13 cellular contexts compared by ENCODE assay signal in the genomic region with DNA sequence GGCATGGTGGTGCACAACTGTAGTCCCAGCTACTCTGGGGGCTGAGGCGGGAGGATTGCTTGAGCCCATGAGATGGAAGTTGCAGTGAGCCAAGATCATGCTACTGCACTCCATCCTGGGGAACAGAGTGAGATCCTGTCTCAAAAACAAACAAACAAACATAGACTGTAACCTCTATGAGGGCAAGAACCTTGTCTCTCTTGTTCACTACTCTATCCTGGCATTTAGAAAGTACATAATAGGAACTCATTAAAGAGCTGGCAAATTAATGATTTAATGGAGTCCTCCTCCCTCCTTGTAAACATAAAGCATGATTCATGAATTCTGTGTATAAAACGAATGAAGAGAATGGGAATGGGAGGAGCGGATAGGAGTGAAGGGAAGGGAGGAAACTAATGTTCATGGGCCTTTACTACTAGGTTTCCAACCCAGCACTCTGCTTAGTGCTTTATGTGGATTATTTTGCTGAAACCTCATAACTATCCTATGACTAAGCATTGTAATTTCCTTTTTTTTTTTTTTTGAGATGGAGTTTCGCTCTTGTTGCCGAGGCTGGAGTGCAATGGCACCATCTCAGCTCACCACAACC. TPM values are rescaled to one million over a fixed set of nuclear protein-coding genes. Genes with fewer than 3 reads are reported as not detected.
DNase-seq lines count a peak whose midpoint lies in the region; ATAC-seq and TF ChIP-seq lines count a peak whose summit lies in the region.
"Had no signal": no experiment of that assay in that cellular context is flagged by ENCODE, and none has a peak within 500 bp of the region (broad histone marks: within the 10 kb centered on the region; RNA-seq: fewer than 3 reads in every experiment).

No MANE protein-coding gene starts in this region.

- peak overlapping the region; percentile 15 for H3K27ac ChIP-seq in GM23248
- peak overlapping the region; percentile 82 for H3K27ac ChIP-seq in WERI-Rb-1

- H3K4me3 ChIP-seq in GM23248 (no peak overlapping the region), WERI-Rb-1 (ENCODE audit: low read depth, low read length) (no peak overlapping the region; the same call in 1 of the 2 replicates), fibroblast of villous mesenchyme (ENCODE audit: low read depth, low read length) (no peak overlapping the region), skeletal muscle satellite cell (ENCODE audit: low read length) (no peak overlapping the region)

- peak overlapping the region; percentile 32 for H2AFZ ChIP-seq in GM23248

- H3K27me3 ChIP-seq in GM23248 (replicated peaks; ENCODE audit: insufficient read depth) (no peaks in the 10 kb centered on the region), WERI-Rb-1 (ENCODE audit: insufficient read depth, low read depth, severe bottlenecking) (no peaks in the 10 kb centered on the region), skeletal muscle satellite cell (ENCODE audit: control insufficient read depth, insufficient read depth, low read length) (no peaks in the 10 kb centered on the region)

- no peak overlapping the region for H3K9ac ChIP-seq in GM23248
- no peak overlapping the region for H3K9ac ChIP-seq in skeletal muscle satellite cell (ENCODE audit: low read depth, low read length)

- no peaks in the 10 kb centered on the region for H4K20me1 ChIP-seq in GM23248 (ENCODE audit: insufficient read depth)

- peak overlapping the region; percentile 7 for H3K4me2 ChIP-seq in GM23248 (ENCODE audit: unreplicated experiment)
- H3K4me2 ChIP-seq in skeletal muscle satellite cell (ENCODE audit: low read length), result peak overlapping the region; percentile 4

- no peaks in the 10 kb centered on the region for H3F3A ChIP-seq in GM23248 (ENCODE audit: insufficient read depth)

- ATAC-seq in HG03097 (IDR thresholded peaks at IDR 0.05; ENCODE audit: low FRiP score, unreplicated experiment) (no peak), HG02840 (IDR thresholded peaks at IDR 0.05; ENCODE audit: low FRiP score, unreplicated experiment) (no peak), GM19351 (IDR thresholded peaks at IDR 0.05; ENCODE audit: unreplicated experiment) (no peak), HG03139 (IDR thresholded peaks at IDR 0.05; ENCODE audit: unreplicated experiment) (no peak)
- ATAC-seq: HCT116 had no signal

- H3K9me2 ChIP-seq in GM23248 (ENCODE audit: insufficient read depth), result no peaks in the 10 kb centered on the region

- H3K36me3 ChIP-seq in GM23248 (ENCODE audit: low read depth) (no peaks in the 10 kb centered on the region), WERI-Rb-1 (no peaks in the 10 kb centered on the region), skeletal muscle satellite cell (ENCODE audit: insufficient read depth, low read length) (no peaks in the 10 kb centered on the region)

- peak; percentile 72 for DNase-seq in GM23248
- no peak for DNase-seq in WERI-Rb-1
- peak; percentile 87 for DNase-seq in fibroblast of villous mesenchyme (ENCODE audit: low read depth)
- DNase-seq: activated T-cell treated with anti-CD3 and anti-CD28 coated beads for 4 hours, DMS79, NCI-H345, right cardiac atrium had no signal

- H3K9me3 ChIP-seq in GM23248 (ENCODE audit: low read depth) (no peaks in the 10 kb centered on the region), WERI-Rb-1 (ENCODE audit: severe bottlenecking) (no peaks in the 10 kb centered on the region), skeletal muscle satellite cell (replicated peaks; ENCODE audit: low read length) (no peaks in the 10 kb centered on the region)

- peaks cover 21% of the 10 kb centered on the region for H3K4me1 ChIP-seq in GM23248 (ENCODE audit: insufficient read depth)
- H3K4me1 ChIP-seq in skeletal muscle satellite cell (ENCODE audit: control insufficient read depth, insufficient read depth, low read length), result peaks cover 22% of the 10 kb centered on the region

- TF ChIP-seq CTCF in WERI-Rb-1 (IDR thresholded peaks at IDR 0.05; ENCODE audit: low read depth, low read length) (no peak), fibroblast of villous mesenchyme (IDR thresholded peaks at IDR 0.05; ENCODE audit: insufficient read depth, low read depth, low read length) (no peak)

- WGBS in GM23248 (ENCODE audit: low coverage in 1 of 2, low lambda C conversion rate in 2 of 2, missing lambda C conversion rate in 2 of 2), 2 experiments, result 47 to 67% methylated on average over 3 to 5 of the region's 5 CpGs

- H3K79me2 ChIP-seq in GM23248 (ENCODE audit: insufficient read depth), result peaks cover 5% of the 10 kb centered on the region; the same call in 1 of the 2 replicates

- in situ Hi-C loops in GM23248 (cut with MboI), result no loop called here

RNA-seq across cellular contexts. Expression of gene LMOD1, which starts 8.6 kb away (rescaled TPM):
- 7.8 and 8.9 TPM in 2 replicates for total RNA-seq in GM23248 (2014; rRNA removed; shearing (Covaris generic))
- 6.1 and 6.3 TPM in 2 replicates for polyA plus RNA-seq in GM23248 (2016; fragmentation: Nextera tagmentation; extraction: Ambion mirVana)
- 44.1 and 50.1 TPM in 2 replicates for total RNA-seq in fibroblast of villous mesenchyme
- total RNA-seq in skeletal muscle satellite cell (2012; rRNA removed), result 0.22 and 0.25 TPM in 2 replicates

RNA-seq across cellular contexts. Expression of gene TIMM17A, which starts 17.6 kb away (rescaled TPM):
- total RNA-seq in GM23248 (2014; rRNA removed; shearing (Covaris generic)), result 56.4 and 68.8 TPM in 2 replicates
- 116 and 123 TPM in 2 replicates for polyA plus RNA-seq in GM23248 (2016; fragmentation: Nextera tagmentation; extraction: Ambion mirVana)
- total RNA-seq in fibroblast of villous mesenchyme, result 58.9 and 94.1 TPM in 2 replicates
- 64.4 and 67.2 TPM in 2 replicates for total RNA-seq in skeletal muscle satellite cell (2012; rRNA removed)

RNA-seq across cellular contexts. Expression of gene RNPEP, which starts 44.7 kb away (rescaled TPM):
- total RNA-seq in GM23248 (2014; rRNA removed; shearing (Covaris generic)), result 80.5 and 83.6 TPM in 2 replicates
- polyA plus RNA-seq in GM23248 (2016; fragmentation: Nextera tagmentation; extraction: Ambion mirVana), result 68.6 and 70.7 TPM in 2 replicates
- total RNA-seq in fibroblast of villous mesenchyme, result 77.0 and 93.7 TPM in 2 replicates
- 50.2 and 57.9 TPM in 2 replicates for total RNA-seq in skeletal muscle satellite cell (2012; rRNA removed)

RNA-seq across cellular contexts. Expression of gene SHISA4, which starts 49.0 kb away (rescaled TPM):
- 24.8 and 42.4 TPM in 2 replicates for total RNA-seq in GM23248 (2014; rRNA removed; shearing (Covaris generic))
- polyA plus RNA-seq in GM23248 (2016; fragmentation: Nextera tagmentation; extraction: Ambion mirVana), result 47.9 and 48.0 TPM in 2 replicates
- 19.0 and 25.0 TPM in 2 replicates for total RNA-seq in fibroblast of villous mesenchyme
- 4.8 and 6.6 TPM in 2 replicates for total RNA-seq in skeletal muscle satellite cell (2012; rRNA removed)
